Comparison of ENCODE assay signal across 17 cellular contexts in the genomic region with DNA sequence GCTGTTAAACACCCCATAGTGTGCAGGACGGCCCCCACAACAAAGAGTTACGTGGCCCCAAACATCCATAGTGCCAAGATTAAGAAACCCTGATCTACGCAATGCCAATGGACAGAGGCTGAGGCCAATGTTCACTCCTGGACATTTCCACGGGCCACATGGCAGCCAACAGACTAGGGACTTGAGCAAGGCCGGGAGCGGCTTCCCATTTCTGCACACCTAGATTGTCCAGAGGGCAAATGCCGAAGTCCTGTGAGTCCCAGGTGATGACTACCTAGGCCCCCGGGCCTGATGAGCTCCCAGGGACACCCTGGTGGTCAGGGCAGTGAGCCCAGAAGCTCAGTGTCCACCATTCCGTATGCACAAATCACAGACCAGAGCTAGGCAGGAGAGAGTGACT.
DNase-seq lines count a peak whose midpoint lies in the region; ATAC-seq, FAIRE-seq and TF ChIP-seq lines count a peak whose summit lies in the region.
"Had no signal": no experiment of that assay in that cellular context is flagged by ENCODE, and none has a peak within 500 bp of the region (broad histone marks: within the 10 kb centered on the region; RNA-seq: fewer than 3 reads in every experiment).

No MANE protein-coding gene starts in this region.

- no peak for FAIRE-seq in frontal cortex (lab: Jason Lieb, UNC)
- FAIRE-seq: A204.1, GM12878, GM19239 had no signal

- peaks cover 29% of the 10 kb centered on the region for H3K27me3 Mint-ChIP-seq in HFFc6 (ENCODE audit: insufficient read depth)
- no peaks in the 10 kb centered on the region for H3K27me3 Mint-ChIP-seq in activated T-helper 17 cell treated with anti-CD3 and anti-CD28 coated beads, Interleukin-2, amount 50 U/mL, for 72 hours
- H3K27me3 Mint-ChIP-seq: B cell; CD4-positive, alpha-beta T cell; IgD-negative memory B cell had no signal

- TF ChIP-seq CTCF in HFFc6 (IDR thresholded peaks at IDR 0.05) = 0 out of 2 replicates have a peak, but pooled peaks have one; percentile 11

- H3K4me3 Mint-ChIP-seq in HFFc6 = no peak overlapping the region
- no peak overlapping the region for H3K4me3 Mint-ChIP-seq in activated T-helper 17 cell treated with anti-CD3 and anti-CD28 coated beads, Interleukin-2, amount 50 U/mL, for 72 hours
- H3K4me3 Mint-ChIP-seq: B cell; CD4-positive, alpha-beta T cell had no signal

- DNase-seq in HFFc6 (no peak), epithelial cell of prostate (ENCODE audit: low read depth, low spot score) (no peak), substantia nigra (lab: John Stamatoyannopoulos, UW) (peak in 1 of 49 donors; percentile 23), frontal cortex (ENCODE audit: low spot score in 2 of 2) (no peak)
- DNase-seq in activated CD4-positive, alpha-beta T cell treated with anti-CD3 and anti-CD28 coated beads for 1 hour = no peak
- DNase-seq: C1 segment of cervical spinal cord; Calu3; CD4-positive, alpha-beta T cell; DMS 273 treated with DMSO at 0.1 percent for 48 hours; HCEC 1CT had no signal

- no peak overlapping the region for H3K27ac Mint-ChIP-seq in HFFc6
- H3K27ac Mint-ChIP-seq in activated T-helper 17 cell treated with anti-CD3 and anti-CD28 coated beads, Interleukin-2, amount 50 U/mL, for 72 hours = peak overlapping the region; percentile 83
- H3K27ac Mint-ChIP-seq: B cell; CD4-positive, alpha-beta T cell; IgD-negative memory B cell had no signal

- no peaks in the 10 kb centered on the region for H3K36me3 Mint-ChIP-seq in HFFc6 (ENCODE audit: low read depth)
- no peaks in the 10 kb centered on the region for H3K36me3 Mint-ChIP-seq in activated T-helper 17 cell treated with anti-CD3 and anti-CD28 coated beads, Interleukin-2, amount 50 U/mL, for 72 hours (ENCODE audit: low read depth)
- H3K36me3 Mint-ChIP-seq: IgD-negative memory B cell had no signal

- ATAC-seq in activated T-helper 17 cell treated with anti-CD3 and anti-CD28 coated beads, Interleukin-2, amount 50 U/mL, for 72 hours (replicated peaks) = no peak
- no peak for ATAC-seq in GM21526 (IDR thresholded peaks at IDR 0.05; ENCODE audit: low FRiP score, unreplicated experiment)
- ATAC-seq: GM12878 had no signal

- H3K4me1 Mint-ChIP-seq in HFFc6 (ENCODE audit: low read depth) = peaks cover 6% of the 10 kb centered on the region; the same call in 1 of the 2 replicates
- H3K4me1 Mint-ChIP-seq in activated T-helper 17 cell treated with anti-CD3 and anti-CD28 coated beads, Interleukin-2, amount 50 U/mL, for 72 hours = no peaks in the 10 kb centered on the region
- H3K4me1 Mint-ChIP-seq: B cell had no signal

- no peaks in the 10 kb centered on the region for H3K9me3 Mint-ChIP-seq in HFFc6
- no peaks in the 10 kb centered on the region for H3K9me3 Mint-ChIP-seq in activated T-helper 17 cell treated with anti-CD3 and anti-CD28 coated beads, Interleukin-2, amount 50 U/mL, for 72 hours
- H3K9me3 Mint-ChIP-seq: CD4-positive, alpha-beta T cell; IgD-negative memory B cell had no signal

- peak overlapping the region; percentile 65 for H3K27ac ChIP-seq in epithelial cell of prostate
- H3K27ac ChIP-seq in substantia nigra (ENCODE audit: low read depth, low read length, poor library complexity, severe bottlenecking) = peak overlapping the region; percentile 56
